ENCODE assay signal across 1 cellular context in the genomic region with DNA sequence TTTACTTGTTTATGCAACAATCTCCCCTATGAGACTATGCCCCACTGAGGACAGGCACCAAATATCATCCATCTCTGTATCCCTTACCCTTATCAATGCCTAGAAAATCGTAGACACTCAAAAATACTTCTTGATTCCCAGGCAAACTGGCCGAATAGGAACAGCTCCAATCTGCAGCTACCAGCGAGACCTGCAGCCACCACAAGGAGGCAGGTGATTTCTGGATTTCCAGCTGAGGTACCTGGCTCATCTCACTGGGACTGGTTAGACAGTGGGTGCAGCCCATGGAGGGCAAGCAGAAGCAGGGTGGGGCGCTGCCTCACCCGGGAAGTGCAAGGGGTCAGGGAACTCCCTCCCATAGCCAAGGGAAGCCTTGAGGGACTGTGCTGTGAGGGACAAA.
TF ChIP-seq lines count a peak whose summit lies in the region.

No MANE protein-coding gene starts in this region.

TF ChIP-seq in HepG2, 621 proteins besides CTCF, POLR2A, EP300 and RAD21:
- peak; percentile 67 for TF ChIP-seq SMC3 (IDR thresholded peaks at IDR 0.05; ENCODE audit: low read length)
- no peak for TF ChIP-seq ARNT (IDR thresholded peaks at IDR 0.05)
- TF ChIP-seq HNF4A (CRISPR knock-in tag; IDR thresholded peaks at IDR 0.05), result no peak
- TF ChIP-seq STAG1 (CRISPR knock-in tag; IDR thresholded peaks at IDR 0.05), result peak; percentile 63
TF ChIP-seq in HepG2: peak in this region for 2.
